Comparison of ENCODE assay signal across 9 cellular contexts in genomic region chr9:120869360-120869687, GRCh38. TPM values are rescaled to one million over a fixed set of nuclear protein-coding genes. Genes with fewer than 3 reads are reported as not detected.
DNase-seq lines count a peak whose midpoint lies in the region; ATAC-seq, FAIRE-seq and TF ChIP-seq lines count a peak whose summit lies in the region.
"Had no signal": no experiment of that assay in that cellular context is flagged by ENCODE, and none has a peak within 500 bp of the region (broad histone marks: within the 10 kb centered on the region; RNA-seq: fewer than 3 reads in every experiment).

No MANE protein-coding gene starts in this region.

- no peak for DNase-seq in GM12865 (ENCODE audit: low read depth)
- DNase-seq in fibroblast of villous mesenchyme (ENCODE audit: low read depth), result no peak
- DNase-seq in GM19240 (ENCODE audit: insufficient read length, low spot score), result no peak
- DNase-seq in urothelium cell line (ENCODE audit: low spot score), result no peak
- no peak for DNase-seq in NCI-H1436 treated with DMSO at 0.1 percent for 48 hours (lab: John Stamatoyannopoulos, UW)
- DNase-seq: NCI-H524 had no signal

- ATAC-seq in GM21786 (IDR thresholded peaks at IDR 0.05; ENCODE audit: unreplicated experiment), result no peak

- TF ChIP-seq CTCF in GM12865 (IDR thresholded peaks at IDR 0.05; ENCODE audit: insufficient read depth, low read depth, low read length, missing control alignments), result no peak
- no peak for TF ChIP-seq CTCF in WI38 (IDR thresholded peaks at IDR 0.05; ENCODE audit: low read depth, low read length)
- no peak for TF ChIP-seq CTCF in fibroblast of villous mesenchyme (IDR thresholded peaks at IDR 0.05; ENCODE audit: insufficient read depth, low read depth, low read length)

- peak overlapping the region; percentile 79 for H3K27ac ChIP-seq in rectal smooth muscle tissue (ENCODE audit: low read depth, low read length)

- peak overlapping the region; percentile 20 for H3K9ac ChIP-seq in rectal smooth muscle tissue (ENCODE audit: low read length)

- peaks cover 16% of the 10 kb centered on the region for H3K36me3 ChIP-seq in rectal smooth muscle tissue (ENCODE audit: control insufficient read depth, insufficient read depth, low read length)

- H3K4me3 ChIP-seq in GM12865 (ENCODE audit: low read depth, low read length), result peak overlapping the region; percentile 55
- H3K4me3 ChIP-seq in WI38 (ENCODE audit: low read depth, low read length), result peak overlapping the region; percentile 51
- H3K4me3 ChIP-seq in fibroblast of villous mesenchyme (ENCODE audit: low read depth, low read length), result peak overlapping the region; percentile 61
- H3K4me3 ChIP-seq in rectal smooth muscle tissue (ENCODE audit: low read length), result peak overlapping the region; percentile 78

- FAIRE-seq in urothelium cell line (lab: Jason Lieb, UNC), result no peak

- H3K4me1 ChIP-seq in rectal smooth muscle tissue (ENCODE audit: control insufficient read depth, insufficient read depth, low read length), result peaks cover 6% of the 10 kb centered on the region

- no peaks in the 10 kb centered on the region for H3K27me3 ChIP-seq in rectal smooth muscle tissue (ENCODE audit: control insufficient read depth, insufficient read depth, low read length)

RNA-seq across cellular contexts. Expression of gene PHF19, which starts 7.7 kb away (rescaled TPM):
- 27.1 and 35.8 TPM in 2 replicates for total RNA-seq in fibroblast of villous mesenchyme

RNA-seq across cellular contexts. Expression of gene PSMD5, which starts 26.6 kb away (rescaled TPM):
- 35.1 and 50.1 TPM in 2 replicates for total RNA-seq in fibroblast of villous mesenchyme

RNA-seq across cellular contexts. Expression of gene TRAF1, which starts 57.3 kb away (rescaled TPM):
- 0.86 and 1.6 TPM in 2 replicates for total RNA-seq in fibroblast of villous mesenchyme
